ENCODE assay signal across 16 cellular contexts in genomic region chr21:29308456-29308783, GRCh38.
"Had no signal": no experiment of that assay in that cellular context is flagged by ENCODE, and none has a peak within 500 bp of the region (broad histone marks: within the 10 kb centered on the region; RNA-seq: fewer than 3 reads in every experiment).

No MANE protein-coding gene starts in this region.

- DNase-seq: activated CD4-positive, alpha-beta memory T cell treated with anti-CD3 and anti-CD28 coated beads for 36 hours; activated naive CD4-positive, alpha-beta T cell treated with Interleukin-2 at 50 U/mL for 16 hours; activated naive CD8-positive, alpha-beta T cell treated with anti-CD3 and anti-CD28 coated beads, Interleukin-2, amount 10 ng/mL, durations not matched to agents 7 days and 5 days; amygdala; body of pancreas; dermis blood vessel endothelial cell; effector memory CD4-positive, alpha-beta T cell; nephron progenitor cell; occipital lobe; retina; stimulated activated naive CD4-positive, alpha-beta T cell; T-helper 2 cell; WERI-Rb-1 had no signal

- H3K27me3 Mint-ChIP-seq: activated CD4-positive, alpha-beta memory T cell treated with anti-CD3 and anti-CD28 coated beads for 36 hours; activated naive CD8-positive, alpha-beta T cell treated with anti-CD3 and anti-CD28 coated beads, Interleukin-2, amount 10 ng/mL, durations not matched to agents 7 days and 5 days had no signal

- H3K9me3 Mint-ChIP-seq: activated CD4-positive, alpha-beta memory T cell treated with anti-CD3 and anti-CD28 coated beads for 36 hours; activated T-helper 2 cell treated with anti-CD3 and anti-CD28 coated beads, Interferon-gamma antibody, Interleukin-2, Interleukin-4, amounts not matched to agents 10 μg/mL and 5 μg/mL and 100 μg/mL, durations not matched to agents 14 hours and 24 hours and 36 hours had no signal

- H3K9me3 ChIP-seq: body of pancreas, esophagus muscularis mucosa had no signal

- H3K27ac Mint-ChIP-seq: activated CD4-positive, alpha-beta memory T cell treated with anti-CD3 and anti-CD28 coated beads for 36 hours; activated naive CD8-positive, alpha-beta T cell treated with anti-CD3 and anti-CD28 coated beads, Interleukin-2, amount 10 ng/mL, durations not matched to agents 7 days and 5 days; nephron progenitor cell had no signal

- FAIRE-seq: endothelial cell of umbilical vein had no signal

- H3K36me3 ChIP-seq: esophagus muscularis mucosa had no signal

- H3K4me3 Mint-ChIP-seq: activated CD4-positive, alpha-beta memory T cell treated with anti-CD3 and anti-CD28 coated beads for 36 hours; activated naive CD8-positive, alpha-beta T cell treated with anti-CD3 and anti-CD28 coated beads, Interleukin-2, amount 10 ng/mL, durations not matched to agents 7 days and 5 days; nephron progenitor cell had no signal

- H3K4me3 ChIP-seq: body of pancreas, esophagus muscularis mucosa had no signal

- H3K27ac ChIP-seq: body of pancreas, esophagus muscularis mucosa, WERI-Rb-1 had no signal

- H3K27me3 ChIP-seq: body of pancreas, esophagus muscularis mucosa had no signal
